Comparison of ENCODE assay signal across 8 cellular contexts in the genomic region with DNA sequence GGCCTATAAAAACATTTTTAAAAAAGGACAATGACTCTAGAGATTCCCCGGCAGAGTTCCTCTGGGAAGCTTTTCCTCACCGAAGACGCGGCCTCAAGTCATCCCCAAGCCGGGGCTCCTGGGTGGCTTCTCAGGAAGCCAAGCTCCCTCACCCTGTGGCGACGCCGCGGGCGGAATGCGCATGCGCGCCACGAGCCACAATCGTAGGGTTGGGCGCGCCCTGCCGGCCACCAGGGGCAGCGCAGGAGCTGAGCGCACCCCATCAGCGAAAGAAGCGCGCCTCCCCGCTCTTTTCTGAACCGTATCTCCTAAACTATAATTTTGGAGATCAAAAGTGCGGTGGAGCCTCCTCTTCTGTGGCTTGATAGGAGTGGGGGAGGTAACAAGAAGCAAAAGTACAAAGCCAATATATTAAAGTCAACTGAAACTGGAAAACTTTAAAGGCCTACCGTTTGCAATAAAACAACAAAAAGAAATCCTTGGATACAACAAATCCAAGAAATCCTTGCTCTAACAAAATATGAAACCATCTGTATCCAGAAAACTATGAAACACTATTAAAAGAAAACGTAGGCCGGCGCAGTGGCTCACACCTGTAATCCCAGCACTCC. TPM values are rescaled to one million over a fixed set of nuclear protein-coding genes. Genes with fewer than 3 reads are reported as not detected.
A peak's percentile ranks its signal among the peaks of the same experiment; 100 is the strongest.
DNase-seq lines count a peak whose midpoint lies in the region; ATAC-seq and TF ChIP-seq lines count a peak whose summit lies in the region.

No MANE protein-coding gene starts in this region.

- CTCF ChIA-PET in activated B cell treated with CpG ODN at 0.5 μM for 24 hours (lab: Charles Lee) = interaction anchor here (0.6 to 1.5 kb wide), 2 partner anchors 17 to 136 kb away, joined by 3 to 4 read pairs; partner anchors contain the start of gene CHFR

- no peaks in the 10 kb centered on the region for H3K27me3 ChIP-seq in breast epithelium

- H3K27me3 Mint-ChIP-seq in activated B cell treated with CpG ODN at 0.5 μM for 24 hours = peaks cover 2% of the 10 kb centered on the region

- peak; percentile 18 for ATAC-seq in activated B cell treated with CpG ODN at 0.5 μM for 24 hours (ENCODE audit: low read depth)
- ATAC-seq in HG03460 (IDR thresholded peaks at IDR 0.05; ENCODE audit: unreplicated experiment) = no peak
- ATAC-seq in GM19023 (IDR thresholded peaks at IDR 0.05; ENCODE audit: unreplicated experiment) = no peak

- intact Hi-C loops in activated B cell treated with CpG ODN at 0.5 μM for 24 hours (cut with micrococcal nuclease) = loop anchor here (1.0 kb wide), 1 partner anchor 18 kb away; the partner anchor contains the start of gene CHFR
- intact Hi-C loops in breast epithelium (cut with DNase I; ENCODE audit: low total_unique reads) = no loop called here

- H3K4me1 ChIP-seq in breast epithelium = no peaks in the 10 kb centered on the region

- H3K9me3 ChIP-seq in breast epithelium = peaks cover 4 to 9% of the 10 kb centered on the region in 2 donors

- H3K36me3 ChIP-seq in breast epithelium = no peaks in the 10 kb centered on the region

- no peak overlapping the region for H3K27ac ChIP-seq in breast epithelium

- POLR2A ChIA-PET in activated B cell treated with CpG ODN at 0.5 μM for 24 hours (lab: Charles Lee) = interaction anchor here (0.7 to 1.6 kb wide), 4 partner anchors 17 to 81 kb away, joined by 3 to 7 read pairs (median 6); partner anchors contain the start of genes CHFR, GOLGA3, ZNF26 and ZNF605

- no peak for TF ChIP-seq CTCF in activated B cell treated with CpG ODN at 0.5 μM for 24 hours (IDR thresholded peaks at IDR 0.05)
- TF ChIP-seq CTCF in breast epithelium (IDR thresholded peaks at IDR 0.05) = peak; percentile 46 to 77 (median 48)

- H3K27ac Mint-ChIP-seq in activated B cell treated with CpG ODN at 0.5 μM for 24 hours = peak overlapping the region; percentile 53

- peaks cover 8% of the 10 kb centered on the region for H3K9me3 Mint-ChIP-seq in activated B cell treated with CpG ODN at 0.5 μM for 24 hours

- peak overlapping the region; percentile 41 for H3K4me3 Mint-ChIP-seq in activated B cell treated with CpG ODN at 0.5 μM for 24 hours

- peaks cover 3% of the 10 kb centered on the region for H3K36me3 Mint-ChIP-seq in activated B cell treated with CpG ODN at 0.5 μM for 24 hours (ENCODE audit: low read depth)

- H3K4me1 Mint-ChIP-seq in activated B cell treated with CpG ODN at 0.5 μM for 24 hours = peaks cover 13% of the 10 kb centered on the region

- peak overlapping the region in 2 of 3 donors; percentile 32 to 53 for H3K4me3 ChIP-seq in breast epithelium

- peak; percentile 2 for DNase-seq in EH (ENCODE audit: low read depth)
- DNase-seq in activated B cell treated with CpG ODN at 0.5 μM for 24 hours = peak; percentile 77
- DNase-seq in breast epithelium (ENCODE audit: low spot score in 2 of 2) = peak; percentile 38 to 74
- peak; percentile 80 for DNase-seq in left kidney (ENCODE audit: low read depth, low spot score)
- DNase-seq in stimulated activated CD4-positive, alpha-beta T cell treated with anti-CD3 and anti-CD28 coated beads, Interleukin-4, amount 100 ng/mL, for 24 hours = peak; percentile 91
- no peak for DNase-seq in GOT3 (lab: John Stamatoyannopoulos, UW)

- TF ChIP-seq POLR2A in breast epithelium (IDR thresholded peaks at IDR 0.05) = no peak

RNA-seq across cellular contexts. Expression of gene CHFR, which starts 17.4 kb away (rescaled TPM):
- total RNA-seq in activated B cell treated with CpG ODN at 0.5 μM for 24 hours (89.4 and 108 TPM in 2 replicates), breast epithelium (10 to 100 TPM; 22.4 to 36.1 (median 26.5) TPM)

RNA-seq across cellular contexts. Expression of gene ZNF605, which starts 51.3 kb away (rescaled TPM):
- 12.2 and 15.4 TPM in 2 replicates for total RNA-seq in activated B cell treated with CpG ODN at 0.5 μM for 24 hours
- 10 to 100 TPM in 2 of 3 donors, 1 to 10 TPM in 1; 8.3 to 17.9 (median 16.1) TPM for total RNA-seq in breast epithelium
